Comparison of ENCODE assay signal across 9 cellular contexts in genomic region chr1:207414606-207415108, GRCh38. TPM values are rescaled to one million over a fixed set of nuclear protein-coding genes. Genes with fewer than 3 reads are reported as not detected.
DNase-seq lines count a peak whose midpoint lies in the region; ATAC-seq and TF ChIP-seq lines count a peak whose summit lies in the region.
"Had no signal": no experiment of that assay in that cellular context is flagged by ENCODE, and none has a peak within 500 bp of the region (broad histone marks: within the 10 kb centered on the region; RNA-seq: fewer than 3 reads in every experiment).

No MANE protein-coding gene starts in this region.

- H3K9me3 Mint-ChIP-seq in activated T-helper 2 cell treated with anti-CD3 and anti-CD28 coated beads, Interferon-gamma antibody, Interleukin-2, Interleukin-4, amounts not matched to agents 10 μg/mL and 5 μg/mL and 100 μg/mL, durations not matched to agents 14 hours and 24 hours and 36 hours: peaks cover 10% of the 10 kb centered on the region

- no peaks in the 10 kb centered on the region for H3K9me2 ChIP-seq in DOHH2 (replicated peaks; ENCODE audit: control insufficient read depth, low read length)

- peak overlapping the region; percentile 25 for H3K4me2 ChIP-seq in DOHH2 (ENCODE audit: low read length)

- peak overlapping the region; percentile 14 for H3K27ac Mint-ChIP-seq in activated T-helper 2 cell treated with anti-CD3 and anti-CD28 coated beads, Interferon-gamma antibody, Interleukin-2, Interleukin-4, amounts not matched to agents 10 μg/mL and 5 μg/mL and 100 μg/mL, durations not matched to agents 14 hours and 24 hours and 36 hours

- H3K36me3 ChIP-seq in DOHH2 (ENCODE audit: control insufficient read depth, low read length) (no peaks in the 10 kb centered on the region), brain microvascular endothelial cell (replicated peaks) (no peaks in the 10 kb centered on the region)

- no peak for TF ChIP-seq CTCF in DOHH2 (IDR thresholded peaks at IDR 0.05; ENCODE audit: low read depth, low read length, poor library complexity, severe bottlenecking)
- TF ChIP-seq CTCF in brain microvascular endothelial cell (IDR thresholded peaks at IDR 0.05; ENCODE audit: low read depth, low read length, missing control alignments): no peak

- H3K9me3 ChIP-seq in DOHH2 (ENCODE audit: control insufficient read depth, insufficient read depth, low read length): no peaks in the 10 kb centered on the region

- H4K20me1 ChIP-seq in DOHH2 (ENCODE audit: control insufficient read depth, insufficient read depth, low read depth, low read length): no peaks in the 10 kb centered on the region

- H3K27ac ChIP-seq in DOHH2 (ENCODE audit: low read depth, low read length) (no peak overlapping the region), brain microvascular endothelial cell (no peak overlapping the region)

- H3K27me3 ChIP-seq in DOHH2 (ENCODE audit: control insufficient read depth, low read length) (peaks cover 9% of the 10 kb centered on the region; the same call in 1 of the 2 replicates), brain microvascular endothelial cell (replicated peaks) (peaks cover 2% of the 10 kb centered on the region)

- in situ Hi-C loops in brain microvascular endothelial cell (cut with HindIII; ENCODE audit: low pct_ligation_motif_present, low sequenced_read_pairs): loop anchor here (25.0 kb wide), 1 partner anchor 327 kb away; the partner anchor contains the start of gene C4BPB

- H3K4me1 ChIP-seq in DOHH2 (ENCODE audit: control insufficient read depth, low read length): peaks cover 13% of the 10 kb centered on the region

- ATAC-seq in GM19467 (IDR thresholded peaks at IDR 0.05; ENCODE audit: unreplicated experiment) (peak; percentile 85), HG03442 (IDR thresholded peaks at IDR 0.05; ENCODE audit: unreplicated experiment) (peak; percentile 85)

- H3K27me3 Mint-ChIP-seq in activated T-helper 2 cell treated with anti-CD3 and anti-CD28 coated beads, Interferon-gamma antibody, Interleukin-2, Interleukin-4, amounts not matched to agents 10 μg/mL and 5 μg/mL and 100 μg/mL, durations not matched to agents 14 hours and 24 hours and 36 hours (ENCODE audit: low read depth): peaks cover 9% of the 10 kb centered on the region

- H3K4me3 ChIP-seq in DOHH2 (ENCODE audit: low read length) (no peak overlapping the region), brain microvascular endothelial cell (ENCODE audit: low read depth, low read length) (no peak overlapping the region)

- no peaks in the 10 kb centered on the region for H3K79me2 ChIP-seq in DOHH2 (ENCODE audit: control insufficient read depth, low read length)

- H3K4me1 Mint-ChIP-seq in activated T-helper 2 cell treated with anti-CD3 and anti-CD28 coated beads, Interferon-gamma antibody, Interleukin-2, Interleukin-4, amounts not matched to agents 10 μg/mL and 5 μg/mL and 100 μg/mL, durations not matched to agents 14 hours and 24 hours and 36 hours (ENCODE audit: low read depth): peaks cover 31% of the 10 kb centered on the region

- H3K36me3 Mint-ChIP-seq in activated T-helper 2 cell treated with anti-CD3 and anti-CD28 coated beads, Interferon-gamma antibody, Interleukin-2, Interleukin-4, amounts not matched to agents 10 μg/mL and 5 μg/mL and 100 μg/mL, durations not matched to agents 14 hours and 24 hours and 36 hours (ENCODE audit: low read depth): no peaks in the 10 kb centered on the region

- no peak overlapping the region for H3K4me3 Mint-ChIP-seq in activated T-helper 2 cell treated with anti-CD3 and anti-CD28 coated beads, Interferon-gamma antibody, Interleukin-2, Interleukin-4, amounts not matched to agents 10 μg/mL and 5 μg/mL and 100 μg/mL, durations not matched to agents 14 hours and 24 hours and 36 hours (ENCODE audit: low read depth)

- H3F3A ChIP-seq in DOHH2 (ENCODE audit: control insufficient read depth, insufficient read depth): no peaks in the 10 kb centered on the region

- intact Hi-C loops in activated T-helper 2 cell treated with anti-CD3 and anti-CD28 coated beads, Interferon-gamma antibody, Interleukin-2, Interleukin-4, amounts not matched to agents 10 μg/mL and 5 μg/mL and 100 μg/mL, durations not matched to agents 14 hours and 24 hours and 36 hours (cut with micrococcal nuclease): no loop called here

- no peak for DNase-seq in activated T-helper 2 cell treated with anti-CD3 and anti-CD28 coated beads, Interferon-gamma antibody, Interleukin-2, Interleukin-4, amounts not matched to agents 10 μg/mL and 5 μg/mL and 100 μg/mL, durations not matched to agents 14 hours and 24 hours and 36 hours (ENCODE audit: low spot score)
- no peak for DNase-seq in AG08396 (ENCODE audit: low spot score)
- DNase-seq in DMS79 treated with DMSO at 0.1 percent for 48 hours (lab: John Stamatoyannopoulos, UW): no peak
- no peak for DNase-seq in NCI-H345 (lab: John Stamatoyannopoulos, UW)
- no peak for DNase-seq in brain microvascular endothelial cell

RNA-seq across cellular contexts. Expression of gene CR2, which starts 39.5 kb away (rescaled TPM):
- not detected in 2 replicates for total RNA-seq in activated T-helper 2 cell treated with anti-CD3 and anti-CD28 coated beads, Interferon-gamma antibody, Interleukin-2, Interleukin-4, amounts not matched to agents 10 μg/mL and 5 μg/mL and 100 μg/mL, durations not matched to agents 14 hours and 24 hours and 36 hours
- total RNA-seq: T-helper 1 cell treated with Interleukin-12 subunit alpha and Interleukin-12 subunit beta and Interleukin-4 antibody, amounts not matched to agents 30 ng/mL and 1 ng/mL, for 36 hours had no signal
